ENCODE assay signal across 8 cellular contexts in genomic region chr17:32487460-32488176, GRCh38. TPM values are rescaled to one million over a fixed set of nuclear protein-coding genes. Genes with fewer than 3 reads are reported as not detected.
DNase-seq lines count a peak whose midpoint lies in the region; ATAC-seq lines count a peak whose summit lies in the region.

No MANE protein-coding gene starts in this region.

- H3K9me3 ChIP-seq in KOPT-K1 (ENCODE audit: insufficient read depth, low read length, poor library complexity, severe bottlenecking), result no peaks in the 10 kb centered on the region

- peak overlapping the region; percentile 28 for H3K27ac ChIP-seq in KOPT-K1 (ENCODE audit: low read depth, low read length, poor library complexity, severe bottlenecking)

- ATAC-seq in activated naive CD8-positive, alpha-beta T cell treated with anti-CD3 and anti-CD28 coated beads, Interleukin-2, amount 50 U/mL, for 24 hours, result peak; percentile 22
- ATAC-seq in stimulated activated naive B cell treated with anti-CD40 and anti-IgM and Interleukin-4, amounts not matched to agents 10 μg/mL and 1 μg/mL and 100 μg/mL, for 72 hours (replicated peaks), result peak; percentile 39 to 44
- ATAC-seq in HG03175 (IDR thresholded peaks at IDR 0.05; ENCODE audit: unreplicated experiment) (no peak), HG03045 (IDR thresholded peaks at IDR 0.05; ENCODE audit: unreplicated experiment) (no peak)

- DNase-seq in NCI-H82 (lab: John Stamatoyannopoulos, UW) (peak; percentile 66), NCI-H82 treated with DMSO at 0.1 percent for 48 hours (lab: John Stamatoyannopoulos, UW; ENCODE audit: unreplicated experiment) (no peak), immature natural killer cell (peak in 2 of 3 donors; percentile 16 to 20)
- DNase-seq in activated naive CD8-positive, alpha-beta T cell treated with anti-CD3 and anti-CD28 coated beads, Interleukin-2, amount 50 U/mL, for 24 hours, result peak; percentile 40
- DNase-seq in stimulated activated naive B cell treated with anti-CD40 and anti-IgM and Interleukin-4, amounts not matched to agents 10 μg/mL and 1 μg/mL and 100 μg/mL, for 72 hours, result no peak

- H3K4me3 Mint-ChIP-seq in activated naive CD8-positive, alpha-beta T cell treated with anti-CD3 and anti-CD28 coated beads, Interleukin-2, amount 50 U/mL, for 24 hours, result peak overlapping the region; percentile 96
- H3K4me3 Mint-ChIP-seq in immature natural killer cell, result peak overlapping the region; percentile 87 to 96 (median 93)
- peak overlapping the region; percentile 87 to 88 for H3K4me3 Mint-ChIP-seq in stimulated activated naive B cell treated with anti-CD40 and anti-IgM and Interleukin-4, amounts not matched to agents 10 μg/mL and 1 μg/mL and 100 μg/mL, for 72 hours

- peaks cover 38% of the 10 kb centered on the region for H3K36me3 ChIP-seq in KOPT-K1 (ENCODE audit: insufficient read depth, low read length)

- H3K4me1 Mint-ChIP-seq in activated naive CD8-positive, alpha-beta T cell treated with anti-CD3 and anti-CD28 coated beads, Interleukin-2, amount 50 U/mL, for 24 hours, result peaks cover 57% of the 10 kb centered on the region
- H3K4me1 Mint-ChIP-seq in immature natural killer cell, result peaks cover 62 to 67% of the 10 kb centered on the region in 2 donors
- H3K4me1 Mint-ChIP-seq in stimulated activated naive B cell treated with anti-CD40 and anti-IgM and Interleukin-4, amounts not matched to agents 10 μg/mL and 1 μg/mL and 100 μg/mL, for 72 hours, result peaks cover 38 to 63% of the 10 kb centered on the region in 2 donors

- H3K9me3 Mint-ChIP-seq in activated naive CD8-positive, alpha-beta T cell treated with anti-CD3 and anti-CD28 coated beads, Interleukin-2, amount 50 U/mL, for 24 hours, result no peaks in the 10 kb centered on the region
- H3K9me3 Mint-ChIP-seq in immature natural killer cell, result no peaks in the 10 kb centered on the region
- no peaks in the 10 kb centered on the region for H3K9me3 Mint-ChIP-seq in stimulated activated naive B cell treated with anti-CD40 and anti-IgM and Interleukin-4, amounts not matched to agents 10 μg/mL and 1 μg/mL and 100 μg/mL, for 72 hours

- H3K27ac Mint-ChIP-seq in activated naive CD8-positive, alpha-beta T cell treated with anti-CD3 and anti-CD28 coated beads, Interleukin-2, amount 50 U/mL, for 24 hours, result peak overlapping the region; percentile 89
- H3K27ac Mint-ChIP-seq in immature natural killer cell, result peak overlapping the region in 5 of 6 donors; percentile 48 to 83 (median 78)
- peak overlapping the region; percentile 93 for H3K27ac Mint-ChIP-seq in stimulated activated naive B cell treated with anti-CD40 and anti-IgM and Interleukin-4, amounts not matched to agents 10 μg/mL and 1 μg/mL and 100 μg/mL, for 72 hours

- peaks cover 33% of the 10 kb centered on the region for H3K36me3 Mint-ChIP-seq in activated naive CD8-positive, alpha-beta T cell treated with anti-CD3 and anti-CD28 coated beads, Interleukin-2, amount 50 U/mL, for 24 hours (ENCODE audit: low read depth)
- peaks cover 3 to 33% (median 10%) of the 10 kb centered on the region in 3 donors for H3K36me3 Mint-ChIP-seq in immature natural killer cell
- H3K36me3 Mint-ChIP-seq in stimulated activated naive B cell treated with anti-CD40 and anti-IgM and Interleukin-4, amounts not matched to agents 10 μg/mL and 1 μg/mL and 100 μg/mL, for 72 hours, result peaks cover 20 to 36% of the 10 kb centered on the region in 2 donors

- no peaks in the 10 kb centered on the region for H3K27me3 Mint-ChIP-seq in activated naive CD8-positive, alpha-beta T cell treated with anti-CD3 and anti-CD28 coated beads, Interleukin-2, amount 50 U/mL, for 24 hours
- H3K27me3 Mint-ChIP-seq in immature natural killer cell (ENCODE audit: low read depth in 3 of 3), result peaks cover 2 to 11% (median 5%) of the 10 kb centered on the region in 3 donors
- H3K27me3 Mint-ChIP-seq in stimulated activated naive B cell treated with anti-CD40 and anti-IgM and Interleukin-4, amounts not matched to agents 10 μg/mL and 1 μg/mL and 100 μg/mL, for 72 hours, result no peaks in the 10 kb centered on the region

RNA-seq across cellular contexts. Expression of gene CDK5R1, which starts 0.8 kb away (rescaled TPM):
- 1 to 10 TPM in 2 of 3 donors, under 1 TPM in 1; 0.37 to 5.8 (median 2.3) TPM for polyA plus RNA-seq in immature natural killer cell

RNA-seq across cellular contexts. Expression of gene PSMD11, which starts 43.3 kb away (rescaled TPM):
- polyA plus RNA-seq in immature natural killer cell, result 100 to 1,000 TPM in 1 of 3 donors, 10 to 100 TPM in 2; 82.1 to 136 (median 96.4) TPM

Comparison
In these comparisons a context has a peak if more than half of its experiments do, and no peak if none do; other contexts are left out.
1. DNase-seq: peak in NCI-H82 (single experiment), activated naive CD8-positive, alpha-beta T cell treated with anti-CD3 and anti-CD28 coated beads, Interleukin-2, amount 50 U/mL, for 24 hours (single experiment) and immature natural killer cell (2 of 3); none in NCI-H82 treated with DMSO at 0.1 percent for 48 hours (single experiment) and stimulated activated naive B cell treated with anti-CD40 and anti-IgM and Interleukin-4, amounts not matched to agents 10 μg/mL and 1 μg/mL and 100 μg/mL, for 72 hours (single experiment).
2. ATAC-seq: peak in activated naive CD8-positive, alpha-beta T cell treated with anti-CD3 and anti-CD28 coated beads, Interleukin-2, amount 50 U/mL, for 24 hours (single experiment) and stimulated activated naive B cell treated with anti-CD40 and anti-IgM and Interleukin-4, amounts not matched to agents 10 μg/mL and 1 μg/mL and 100 μg/mL, for 72 hours (2 of 2); none in HG03175 (single experiment) and HG03045 (single experiment).
3. Peak in every context shown above with its lines, with median percentiles within 50 percentile points of each other: H3K27ac Mint-ChIP-seq and H3K4me3 Mint-ChIP-seq.